In the genomic region with DNA sequence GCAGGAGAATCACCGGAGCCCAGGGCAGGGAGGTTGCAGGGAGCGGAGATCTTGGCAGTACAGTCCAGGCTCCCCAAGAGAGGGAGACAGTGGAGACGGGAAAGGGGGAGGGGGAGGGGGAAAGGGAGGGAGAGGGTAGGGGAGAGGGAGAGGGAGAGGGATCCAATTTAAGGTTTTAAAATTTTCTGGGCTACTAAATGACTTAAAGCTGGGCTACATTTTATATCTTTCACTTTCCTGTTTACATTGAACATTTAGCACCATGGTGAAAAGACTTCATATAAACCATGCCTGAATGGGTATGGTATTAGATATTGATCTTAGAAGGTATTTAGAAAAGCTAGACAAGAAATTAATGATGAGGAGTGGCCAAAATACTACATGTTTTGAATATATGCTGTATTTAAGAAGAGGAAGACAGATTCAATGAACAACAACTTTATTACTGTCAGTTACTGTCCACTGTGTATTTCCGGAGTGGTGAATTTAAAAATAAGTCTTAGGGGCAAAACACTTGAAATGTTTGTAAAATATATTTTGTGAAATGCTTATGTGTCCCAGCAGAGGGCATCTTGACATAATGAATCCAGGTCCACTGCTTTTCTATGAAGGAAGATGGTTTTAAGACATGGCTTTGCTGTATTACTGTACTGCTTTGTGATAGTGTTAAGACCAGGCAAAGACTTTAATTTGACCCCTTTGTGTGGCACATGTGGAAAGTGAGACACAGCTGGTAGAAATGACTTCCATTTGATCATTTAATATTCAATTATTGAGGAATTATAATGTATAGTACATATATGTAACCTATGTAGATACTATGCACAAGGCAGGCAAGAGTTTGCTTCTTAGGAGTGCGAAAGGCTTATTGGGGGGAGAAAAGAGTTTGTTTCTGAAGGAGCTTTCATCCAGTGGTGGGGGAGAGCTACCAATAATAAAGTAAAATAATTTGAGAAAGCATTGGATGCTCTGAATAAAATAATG, we compare ENCODE assay signal across 8 cellular contexts.
DNase-seq lines count a peak whose midpoint lies in the region; ATAC-seq lines count a peak whose summit lies in the region.

No MANE protein-coding gene starts in this region.

- DNase-seq in AML-193 (lab: John Stamatoyannopoulos, UW) (peak; percentile 59 to 65), GM19240 (ENCODE audit: insufficient read length, low spot score) (peak; percentile 10), NCI-H2196 treated with DMSO at 0.1 percent for 48 hours (lab: John Stamatoyannopoulos, UW; ENCODE audit: unreplicated experiment) (peak; percentile 53), astrocyte of the hippocampus (ENCODE audit: low read depth, low spot score) (peak; percentile 77), kidney glomerular epithelial cell (lab: John Stamatoyannopoulos, UW) (peak; percentile 64), NCI-H187 treated with DMSO at 0.1 percent for 48 hours (lab: John Stamatoyannopoulos, UW) (no peak)
- DNase-seq in activated CD4-positive, alpha-beta T cell treated with anti-CD3 and anti-CD28 coated beads, Interleukin-2, amount 50 U/mL, for 48 hours, result no peak

- no peak for ATAC-seq in HG02623 (IDR thresholded peaks at IDR 0.05; ENCODE audit: unreplicated experiment)

Comparison
In these comparisons a context has a peak if more than half of its experiments do, and no peak if none do; other contexts are left out.
1. DNase-seq: peak in AML-193 (2 of 2), GM19240 (single experiment), NCI-H2196 treated with DMSO at 0.1 percent for 48 hours (single experiment), astrocyte of the hippocampus (single experiment) and kidney glomerular epithelial cell (single experiment); none in NCI-H187 treated with DMSO at 0.1 percent for 48 hours (single experiment) and activated CD4-positive, alpha-beta T cell treated with anti-CD3 and anti-CD28 coated beads, Interleukin-2, amount 50 U/mL, for 48 hours (0 of 2).